In genomic region chr17:28899212-28899815, GRCh38 we compare ENCODE assay signal across 18 cellular contexts. TPM values are rescaled to one million over a fixed set of nuclear protein-coding genes. Genes with fewer than 3 reads are reported as not detected.
A peak's percentile ranks its signal among the peaks of the same experiment; 100 is the strongest.
DNase-seq lines count a peak whose midpoint lies in the region; ATAC-seq, FAIRE-seq and TF ChIP-seq lines count a peak whose summit lies in the region.
"Had no signal": no experiment of that assay in that cellular context is flagged by ENCODE, and none has a peak within 500 bp of the region (broad histone marks: within the 10 kb centered on the region; RNA-seq: fewer than 3 reads in every experiment).

No MANE protein-coding gene starts in this region.

- H3K4me3 Mint-ChIP-seq in T-helper 2 cell treated with Interferon-gamma antibody and Interleukin-4, amounts not matched to agents 5 μg/mL and 100 μg/mL, for 36 hours = peak overlapping the region; percentile 7
- peak overlapping the region; percentile 70 to 98 (median 85) for H3K4me3 Mint-ChIP-seq in CD4-positive, CD25-positive, alpha-beta regulatory T cell
- no peak overlapping the region for H3K4me3 Mint-ChIP-seq in activated CD4-positive, alpha-beta memory T cell treated with anti-CD3 and anti-CD28 coated beads, Interleukin-2, amount 10 ng/mL, durations not matched to agents 7 days and 5 days
- H3K4me3 Mint-ChIP-seq in natural killer cell = peak overlapping the region; percentile 71

- no peaks in the 10 kb centered on the region for H3K36me3 ChIP-seq in CD4-positive, CD25-positive, alpha-beta regulatory T cell (ENCODE audit: control insufficient read depth, insufficient read depth, low read length)
- H3K36me3 ChIP-seq: sigmoid colon, transverse colon had no signal

- H3K27me3 ChIP-seq in CD4-positive, CD25-positive, alpha-beta regulatory T cell (ENCODE audit: control insufficient read depth, insufficient read depth, low read length) = no peaks in the 10 kb centered on the region
- H3K27me3 ChIP-seq: sigmoid colon, transverse colon had no signal

- H3K9me3 ChIP-seq in CD4-positive, CD25-positive, alpha-beta regulatory T cell (ENCODE audit: control insufficient read depth in 2 of 2, low read length in 2 of 2) = no peaks in the 10 kb centered on the region
- H3K9me3 ChIP-seq: sigmoid colon, transverse colon had no signal

- H3K36me3 Mint-ChIP-seq in T-helper 2 cell treated with Interferon-gamma antibody and Interleukin-4, amounts not matched to agents 5 μg/mL and 100 μg/mL, for 36 hours (ENCODE audit: low read depth) = peaks cover 36% of the 10 kb centered on the region
- H3K36me3 Mint-ChIP-seq in CD4-positive, CD25-positive, alpha-beta regulatory T cell = peaks cover 11% of the 10 kb centered on the region
- H3K36me3 Mint-ChIP-seq in activated CD4-positive, alpha-beta memory T cell treated with anti-CD3 and anti-CD28 coated beads, Interleukin-2, amount 10 ng/mL, durations not matched to agents 7 days and 5 days (ENCODE audit: low read depth) = peaks cover 38% of the 10 kb centered on the region
- no peaks in the 10 kb centered on the region for H3K36me3 Mint-ChIP-seq in natural killer cell

- CTCF ChIA-PET in activated CD4-positive, alpha-beta memory T cell treated with anti-CD3 and anti-CD28 coated beads, Interleukin-2, amount 10 ng/mL, durations not matched to agents 7 days and 5 days (lab: Charles Lee) = interaction anchor here (1.1 to 5.0 kb wide), 5 partner anchors 9 to 172 kb away, joined by 3 to 37 read pairs (median 5); partner anchors contain the start of genes FAM222B, NEK8 and TLCD1

- no peak for DNase-seq in T-helper 2 cell treated with Interferon-gamma antibody and Interleukin-4, amounts not matched to agents 5 μg/mL and 100 μg/mL, for 36 hours (ENCODE audit: low spot score)
- DNase-seq in T-helper 2 cell (no peak), natural killer cell (no peak), D721Med (ENCODE audit: insufficient read length, low spot score) (no peak), T-helper 9 cell (no peak)
- no peak for DNase-seq in CD4-positive, CD25-positive, alpha-beta regulatory T cell
- no peak for DNase-seq in activated CD4-positive, alpha-beta memory T cell treated with anti-CD3 and anti-CD28 coated beads, Interleukin-2, amount 10 ng/mL, durations not matched to agents 7 days and 5 days
- DNase-seq: NCI-H1694 treated with DMSO at 0.1 percent for 48 hours; SIG-M5; stimulated activated CD8-positive, alpha-beta memory T cell treated with anti-CD3 and anti-CD28 coated beads, Interleukin-4, amount 100 ng/mL, for 48 hours; transverse colon had no signal

- H3K27ac Mint-ChIP-seq in T-helper 2 cell treated with Interferon-gamma antibody and Interleukin-4, amounts not matched to agents 5 μg/mL and 100 μg/mL, for 36 hours = peak overlapping the region; percentile 39
- H3K27ac Mint-ChIP-seq in CD4-positive, CD25-positive, alpha-beta regulatory T cell = peak overlapping the region; percentile 67 to 89 (median 84)
- H3K27ac Mint-ChIP-seq in activated CD4-positive, alpha-beta memory T cell treated with anti-CD3 and anti-CD28 coated beads, Interleukin-2, amount 10 ng/mL, durations not matched to agents 7 days and 5 days = peak overlapping the region; percentile 0
- peak overlapping the region; percentile 49 to 93 for H3K27ac Mint-ChIP-seq in natural killer cell

- peak overlapping the region; percentile 25 for H3K27ac ChIP-seq in CD4-positive, CD25-positive, alpha-beta regulatory T cell (ENCODE audit: insufficient read depth, low read length, poor library complexity, severe bottlenecking)

- intact Hi-C loops in natural killer cell (cut with micrococcal nuclease) = loop anchor here (5.0 to 10.0 kb wide), 2 partner anchors 55 to 172 kb away; partner anchors contain the start of genes FAM222B, NEK8 and TLCD1

- peaks cover 50% of the 10 kb centered on the region for H3K4me1 Mint-ChIP-seq in T-helper 2 cell treated with Interferon-gamma antibody and Interleukin-4, amounts not matched to agents 5 μg/mL and 100 μg/mL, for 36 hours (ENCODE audit: low read depth)
- peaks cover 13 to 69% (median 48%) of the 10 kb centered on the region in 4 donors for H3K4me1 Mint-ChIP-seq in CD4-positive, CD25-positive, alpha-beta regulatory T cell
- H3K4me1 Mint-ChIP-seq in activated CD4-positive, alpha-beta memory T cell treated with anti-CD3 and anti-CD28 coated beads, Interleukin-2, amount 10 ng/mL, durations not matched to agents 7 days and 5 days = peaks cover 70% of the 10 kb centered on the region
- H3K4me1 Mint-ChIP-seq in natural killer cell = peaks cover 41 to 69% of the 10 kb centered on the region in 2 donors

- H3K9me3 Mint-ChIP-seq in T-helper 2 cell treated with Interferon-gamma antibody and Interleukin-4, amounts not matched to agents 5 μg/mL and 100 μg/mL, for 36 hours = no peaks in the 10 kb centered on the region
- no peaks in the 10 kb centered on the region for H3K9me3 Mint-ChIP-seq in CD4-positive, CD25-positive, alpha-beta regulatory T cell
- H3K9me3 Mint-ChIP-seq in activated CD4-positive, alpha-beta memory T cell treated with anti-CD3 and anti-CD28 coated beads, Interleukin-2, amount 10 ng/mL, durations not matched to agents 7 days and 5 days = no peaks in the 10 kb centered on the region
- no peaks in the 10 kb centered on the region for H3K9me3 Mint-ChIP-seq in natural killer cell

- peaks cover 58% of the 10 kb centered on the region for H3K4me1 ChIP-seq in CD4-positive, CD25-positive, alpha-beta regulatory T cell (ENCODE audit: control insufficient read depth, insufficient read depth, low read length, poor library complexity, severe bottlenecking)

- FAIRE-seq in D721Med (lab: Jason Lieb, UNC) = no peak
- FAIRE-seq: A204.1, G401.6, GM12892, H54 had no signal

- no peak for TF ChIP-seq CTCF in natural killer cell (IDR thresholded peaks at IDR 0.05)
- no peak for TF ChIP-seq CTCF in D721Med (IDR thresholded peaks at IDR 0.05; ENCODE audit: insufficient read depth, missing control alignments)

- no peaks in the 10 kb centered on the region for H3K27me3 Mint-ChIP-seq in T-helper 2 cell treated with Interferon-gamma antibody and Interleukin-4, amounts not matched to agents 5 μg/mL and 100 μg/mL, for 36 hours (ENCODE audit: low read depth)
- H3K27me3 Mint-ChIP-seq in CD4-positive, CD25-positive, alpha-beta regulatory T cell = peaks cover 4% of the 10 kb centered on the region
- H3K27me3 Mint-ChIP-seq in activated CD4-positive, alpha-beta memory T cell treated with anti-CD3 and anti-CD28 coated beads, Interleukin-2, amount 10 ng/mL, durations not matched to agents 7 days and 5 days = no peaks in the 10 kb centered on the region
- no peaks in the 10 kb centered on the region for H3K27me3 Mint-ChIP-seq in natural killer cell (ENCODE audit: low read depth in 2 of 2)

- no peak overlapping the region for H3K4me3 ChIP-seq in CD4-positive, CD25-positive, alpha-beta regulatory T cell (ENCODE audit: low read depth, low read length)
- H3K4me3 ChIP-seq: coronary artery, sigmoid colon, transverse colon had no signal

- POLR2A ChIA-PET in activated CD4-positive, alpha-beta memory T cell treated with anti-CD3 and anti-CD28 coated beads, Interleukin-2, amount 10 ng/mL, durations not matched to agents 7 days and 5 days (lab: Charles Lee) = interaction anchor here (1.7 to 4.9 kb wide), 5 partner anchors 28 to 172 kb away, joined by 5 to 21 read pairs (median 12); partner anchors contain the start of genes FAM222B and TLCD1

- no peak for ATAC-seq in CD4-positive, CD25-positive, alpha-beta regulatory T cell (ENCODE audit: low read depth in 2 of 2)
- ATAC-seq in natural killer cell = no peak
- ATAC-seq in HG02610 (IDR thresholded peaks at IDR 0.05; ENCODE audit: unreplicated experiment) = no peak

RNA-seq across cellular contexts. Expression of gene FLOT2, which starts 1.8 kb away (rescaled TPM):
- total RNA-seq in CD4-positive, CD25-positive, alpha-beta regulatory T cell = 167 TPM
- polyA plus RNA-seq in CD4-positive, CD25-positive, alpha-beta regulatory T cell = 100 to 1,000 TPM; 268 to 345 (median 303) TPM
- total RNA-seq in activated CD4-positive, alpha-beta memory T cell treated with anti-CD3 and anti-CD28 coated beads, Interleukin-2, amount 10 ng/mL, durations not matched to agents 7 days and 5 days = 100 to 1,000 TPM; 193 to 200 TPM
- total RNA-seq in natural killer cell = 100 to 1,000 TPM; 132 to 152 (median 152) TPM

RNA-seq across cellular contexts. Expression of gene DHRS13, which starts 3.6 kb away (rescaled TPM):
- 21.1 TPM for total RNA-seq in CD4-positive, CD25-positive, alpha-beta regulatory T cell
- polyA plus RNA-seq in CD4-positive, CD25-positive, alpha-beta regulatory T cell = 10 to 100 TPM; 15.0 to 21.1 (median 17.7) TPM
- total RNA-seq in activated CD4-positive, alpha-beta memory T cell treated with anti-CD3 and anti-CD28 coated beads, Interleukin-2, amount 10 ng/mL, durations not matched to agents 7 days and 5 days = 10 to 100 TPM; 25.2 to 25.7 TPM
- total RNA-seq in natural killer cell = 10 to 100 TPM; 22.5 to 27.3 (median 23.2) TPM

RNA-seq across cellular contexts. Expression of gene ERAL1, which starts 44.5 kb away (rescaled TPM):
- total RNA-seq in CD4-positive, CD25-positive, alpha-beta regulatory T cell = 22.1 TPM
- polyA plus RNA-seq in CD4-positive, CD25-positive, alpha-beta regulatory T cell = 10 to 100 TPM; 37.7 to 44.9 (median 42.7) TPM
- total RNA-seq in activated CD4-positive, alpha-beta memory T cell treated with anti-CD3 and anti-CD28 coated beads, Interleukin-2, amount 10 ng/mL, durations not matched to agents 7 days and 5 days = 10 to 100 TPM; 34.6 to 35.2 TPM
- total RNA-seq in natural killer cell = 10 to 100 TPM; 20.9 to 35.2 (median 27.3) TPM

RNA-seq across cellular contexts. Expression of gene PHF12, which starts 52.0 kb away (rescaled TPM):
- total RNA-seq in CD4-positive, CD25-positive, alpha-beta regulatory T cell = 200 TPM
- 1 to 10 TPM; 5.4 to 8.4 (median 5.8) TPM for polyA plus RNA-seq in CD4-positive, CD25-positive, alpha-beta regulatory T cell
- 10 to 100 TPM; 75.6 to 78.8 TPM for total RNA-seq in activated CD4-positive, alpha-beta memory T cell treated with anti-CD3 and anti-CD28 coated beads, Interleukin-2, amount 10 ng/mL, durations not matched to agents 7 days and 5 days
- 100 to 1,000 TPM; 163 to 177 (median 171) TPM for total RNA-seq in natural killer cell

RNA-seq across cellular contexts. Expression of gene FAM222B, which starts 56.7 kb away (rescaled TPM):
- total RNA-seq in CD4-positive, CD25-positive, alpha-beta regulatory T cell = 23.4 TPM
- polyA plus RNA-seq in CD4-positive, CD25-positive, alpha-beta regulatory T cell = 10 to 100 TPM in 2 of 4 donors, 1 to 10 TPM in 2; 4.4 to 13.5 (median 11.1) TPM
- 10 to 100 TPM; 15.5 to 17.1 TPM for total RNA-seq in activated CD4-positive, alpha-beta memory T cell treated with anti-CD3 and anti-CD28 coated beads, Interleukin-2, amount 10 ng/mL, durations not matched to agents 7 days and 5 days
- 10 to 100 TPM; 16.9 to 26.0 (median 20.0) TPM for total RNA-seq in natural killer cell

Comparison
In these comparisons a context has a peak if more than half of its experiments do, and no peak if none do; other contexts are left out.
1. H3K27ac Mint-ChIP-seq: peak in every context shown above with its lines; median percentile 84 in CD4-positive, CD25-positive, alpha-beta regulatory T cell; 71 in natural killer cell; 39 in T-helper 2 cell treated with Interferon-gamma antibody and Interleukin-4, amounts not matched to agents 5 μg/mL and 100 μg/mL, for 36 hours; 0 in activated CD4-positive, alpha-beta memory T cell treated with anti-CD3 and anti-CD28 coated beads, Interleukin-2, amount 10 ng/mL, durations not matched to agents 7 days and 5 days.